26 cellular contexts compared by ENCODE assay signal in the genomic region with DNA sequence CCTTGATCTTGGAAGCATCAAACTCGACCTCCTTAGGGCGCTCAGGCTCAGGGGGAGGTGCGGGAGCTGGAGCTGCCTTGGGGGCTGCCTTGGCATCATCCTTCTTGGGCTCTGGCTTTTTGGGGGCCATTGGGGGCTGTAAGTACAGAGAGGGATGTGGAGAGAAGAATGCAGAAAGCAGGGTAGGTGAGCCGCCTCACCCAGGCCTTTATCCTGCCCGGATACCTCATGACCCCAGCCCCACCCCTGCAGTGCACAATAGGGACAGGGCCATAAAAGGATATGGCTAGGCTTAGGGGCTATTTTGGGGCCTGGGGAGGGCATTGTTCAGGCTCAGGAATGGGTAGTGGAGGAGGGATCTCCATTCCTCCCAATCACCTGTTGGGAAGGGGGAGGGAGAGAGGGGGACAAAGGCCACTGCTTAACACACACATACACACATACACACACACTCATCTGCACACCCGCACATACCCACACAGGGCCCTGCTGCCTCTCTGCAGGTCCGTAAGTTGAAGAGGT. TPM values are rescaled to one million over a fixed set of nuclear protein-coding genes. Genes with fewer than 3 reads are reported as not detected.
DNase-seq lines count a peak whose midpoint lies in the region; ATAC-seq and TF ChIP-seq lines count a peak whose summit lies in the region.
"Had no signal": no experiment of that assay in that cellular context is flagged by ENCODE, and none has a peak within 500 bp of the region (broad histone marks: within the 10 kb centered on the region; RNA-seq: fewer than 3 reads in every experiment).

A gene (minus strand): TSS at position 184 of the 522 bp plus-strand sequence. CDS start 54 bp downstream, at position 130.

- H3K9me3 ChIP-seq in ovary (no peaks in the 10 kb centered on the region), uterus (no peaks in the 10 kb centered on the region)
- H3K9me3 ChIP-seq: right lobe of liver, upper lobe of left lung had no signal

- no peaks in the 10 kb centered on the region for H3K36me3 ChIP-seq in ovary
- no peaks in the 10 kb centered on the region for H3K36me3 ChIP-seq in uterus
- H3K36me3 ChIP-seq: right lobe of liver, upper lobe of left lung had no signal

- H3K27me3 ChIP-seq in ovary, result no peaks in the 10 kb centered on the region
- no peaks in the 10 kb centered on the region for H3K27me3 ChIP-seq in uterus
- H3K27me3 ChIP-seq: right lobe of liver, upper lobe of left lung had no signal

- intact Hi-C loops in left ventricle myocardium superior (cut with micrococcal nuclease), result no loop called here
- intact Hi-C loops in ovary (cut with DNase I), result no loop called here
- intact Hi-C loops in uterus (cut with DNase I; ENCODE audit: low total_unique reads), result no loop called here

- no peak for TF ChIP-seq CTCF in ovary (IDR thresholded peaks at IDR 0.05)
- no peak for TF ChIP-seq CTCF in uterus (IDR thresholded peaks at IDR 0.05)

- H3K27ac ChIP-seq in ovary (no peak within 1 kb of the TSS), uterus (no peak within 1 kb of the TSS)
- H3K27ac ChIP-seq: 22Rv1, right lobe of liver had no signal

- TF ChIP-seq POLR2A in ovary (IDR thresholded peaks at IDR 0.05), result no peak
- TF ChIP-seq POLR2A in uterus (IDR thresholded peaks at IDR 0.05), result no peak

- peak; percentile 39 for DNase-seq in activated effector memory CD4-positive, alpha-beta T cell treated with anti-CD3 and anti-CD28 coated beads, Interleukin-2, amount 50 U/mL, for 16 hours
- no peak for DNase-seq in activated effector memory CD4-positive, alpha-beta T cell treated with Interleukin-2 at 50 U/mL for 16 hours
- DNase-seq in left ventricle myocardium superior (peak; percentile 80), ovary (peak in 4 of 5 donors; percentile 3 to 21 (median 9)), uterus (peak; percentile 6 to 7), HUDEP-2 (lab: John Stamatoyannopoulos, UW; ENCODE audit: unreplicated experiment in 76 of 76) (no peak), NCI-H446 (lab: John Stamatoyannopoulos, UW) (no peak)
- DNase-seq: activated CD8-positive, alpha-beta memory T cell treated with anti-CD3 and anti-CD28 coated beads for 24 hours; activated naive CD4-positive, alpha-beta T cell treated with Interleukin-2 at 50 U/mL for 16 hours; activated T-cell treated with anti-CD3 and anti-CD28 coated beads, Interleukin-2, amount 50 U/mL, for 24 hours; amniotic stem cell; DMS153; Kasumi-1; kidney glomerular epithelial cell; MV-4-11; NCI-H146; NCI-H524; occipital lobe; upper lobe of left lung had no signal

- no peak for TF ChIP-seq EP300 in ovary (IDR thresholded peaks at IDR 0.05)

- ATAC-seq in left ventricle myocardium superior (peak; percentile 56), GM19324 (IDR thresholded peaks at IDR 0.05; ENCODE audit: low FRiP score, unreplicated experiment) (no peak)
- ATAC-seq: CD8-positive, alpha-beta T cell; right lobe of liver; T-cell had no signal

- WGBS in ovary, 3 donors, result 72 to 86% (median 83%) methylated on average over 7 of the region's 7 CpGs

- H3K4me1 ChIP-seq in ovary (ENCODE audit: insufficient read depth), result peaks cover 20% of the 10 kb centered on the region
- H3K4me1 ChIP-seq in uterus, result peaks cover 5 to 15% of the 10 kb centered on the region in 2 donors

- no peak within 1 kb of the TSS for H3K4me3 ChIP-seq in ovary
- no peak within 1 kb of the TSS for H3K4me3 ChIP-seq in uterus
- H3K4me3 ChIP-seq: right lobe of liver, upper lobe of left lung had no signal

RNA-seq across cellular contexts. Expression of the gene that starts here (rescaled TPM):
- 9,164 TPM for total RNA-seq in left ventricle myocardium superior
- total RNA-seq in ovary, result 10 to 100 TPM in 1 of 7 donors, 1 to 10 TPM in 6; 2.6 to 10.8 (median 4.3) TPM
- 1 to 10 TPM in 1 of 2 donors, under 1 TPM in 1; 0.63 to 2.9 TPM for polyA plus RNA-seq in ovary
- total RNA-seq in uterus, result 1 to 10 TPM in 3 of 4 donors, not detected in 1; 4.9 to 9.6 (median 6.0) TPM
- total RNA-seq: bronchial epithelial cell; CD8-positive, alpha-beta T cell; glomerular endothelial cell; occipital lobe; T-cell had no signal

Comparison
In these comparisons a context has a peak if more than half of its experiments do, and no peak if none do; other contexts are left out.
1. RNA of the gene that starts here (total RNA-seq): 9,164 TPM in left ventricle myocardium superior (single experiment); 4.9 to 9.6 TPM in uterus and 2.6 to 10.8 TPM in ovary; every median in the first group is over 100 times any median in the second.
2. DNase-seq: peak in activated effector memory CD4-positive, alpha-beta T cell treated with anti-CD3 and anti-CD28 coated beads, Interleukin-2, amount 50 U/mL, for 16 hours (single experiment), left ventricle myocardium superior (single experiment), ovary (4 of 5) and uterus (2 of 2); none in activated effector memory CD4-positive, alpha-beta T cell treated with Interleukin-2 at 50 U/mL for 16 hours (single experiment), HUDEP-2 (0 of 76) and NCI-H446 (0 of 2).